8 cellular contexts compared by ENCODE assay signal in the genomic region with DNA sequence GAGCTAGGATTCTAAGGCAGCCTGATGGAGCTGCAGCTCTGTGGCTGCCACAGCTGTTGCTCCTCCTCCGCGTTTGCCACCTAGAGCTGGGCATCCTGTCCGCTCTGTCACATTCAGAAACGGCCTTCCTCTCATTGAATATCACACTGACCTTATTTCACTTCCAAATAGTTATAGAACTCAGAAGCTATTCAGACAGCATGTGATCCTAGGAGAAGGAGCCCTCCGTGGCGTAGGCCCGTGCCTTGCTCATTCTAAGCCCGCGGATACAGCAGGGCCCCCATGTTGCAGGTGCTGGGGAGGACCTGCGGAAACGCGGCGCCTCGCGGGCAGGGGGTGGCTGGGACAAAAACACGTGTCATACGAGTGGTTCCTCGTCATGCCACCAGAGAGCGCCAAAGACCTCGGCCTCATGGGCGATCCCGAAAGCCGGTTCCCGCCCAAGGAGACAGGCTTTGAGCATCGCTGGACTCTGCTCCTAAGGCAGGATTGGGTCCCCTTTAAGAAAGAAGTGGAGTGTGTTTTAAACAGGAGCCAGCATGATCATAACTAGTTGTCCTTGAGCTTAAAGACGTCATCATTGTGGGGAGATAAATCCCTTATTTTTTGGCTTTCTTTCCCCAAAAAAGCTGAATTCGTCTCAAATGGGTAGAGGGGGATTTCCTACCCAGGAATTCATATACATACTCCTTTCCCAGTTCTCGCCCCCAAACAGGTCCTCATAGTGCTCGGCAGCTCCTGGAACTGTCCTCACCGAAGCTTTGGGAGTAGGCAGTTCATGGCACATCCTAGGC. TPM values are rescaled to one million over a fixed set of nuclear protein-coding genes. Genes with fewer than 3 reads are reported as not detected.
DNase-seq lines count a peak whose midpoint lies in the region; ATAC-seq and FAIRE-seq lines count a peak whose summit lies in the region.

No MANE protein-coding gene starts in this region.

- ATAC-seq in GM18499 (IDR thresholded peaks at IDR 0.05; ENCODE audit: insufficient read depth, unreplicated experiment), result peak; percentile 59
- peak; percentile 91 for ATAC-seq in HG02678 (IDR thresholded peaks at IDR 0.05; ENCODE audit: unreplicated experiment)
- ATAC-seq in HG03196 (IDR thresholded peaks at IDR 0.05; ENCODE audit: unreplicated experiment), result no peak

- H3K4me1 ChIP-seq in small intestine (ENCODE audit: control insufficient read depth in 2 of 2, insufficient read depth in 1 of 2, low read depth in 1 of 2, low read length in 1 of 2), result no peaks in the 10 kb centered on the region

- no peaks in the 10 kb centered on the region for H3K9me3 ChIP-seq in small intestine (ENCODE audit: control insufficient read depth, low read depth)

- no peak overlapping the region for H3K27ac ChIP-seq in small intestine (ENCODE audit: low read depth in 1 of 2, low read length in 1 of 2)

- H3K27me3 ChIP-seq in small intestine (ENCODE audit: control insufficient read depth in 2 of 2, insufficient read depth in 2 of 2, low read length in 2 of 2), result no peaks in the 10 kb centered on the region

- peaks cover 0 to 8% of the 10 kb centered on the region in 2 donors for H3K36me3 ChIP-seq in small intestine (ENCODE audit: control insufficient read depth in 2 of 2, insufficient read depth in 2 of 2, low read length in 2 of 2)

- WGBS in small intestine, 3 donors, result 14 to 17% (median 15%) methylated on average over 30 of the region's 30 CpGs

- DNase-seq in NCI-H128 (lab: John Stamatoyannopoulos, UW; ENCODE audit: unreplicated experiment) (peak; percentile 60), T-helper 2 cell (peak; percentile 45 to 88 (median 67)), anterior cingulate cortex (lab: John Stamatoyannopoulos, UW) (peak in 56 of 58 donors; percentile 4 to 83 (median 58)), hippocampal formation (lab: John Stamatoyannopoulos, UW) (peak; percentile 53 to 67), small intestine (peak; percentile 76)

- no peak overlapping the region for H3K4me3 ChIP-seq in small intestine (ENCODE audit: low read depth in 1 of 2, low read length in 2 of 2)

- FAIRE-seq in small intestine (lab: Jason Lieb, UNC), result no peak

RNA-seq across cellular contexts. Expression of a gene that starts 17.9 kb away (rescaled TPM):
- 1 to 10 TPM; 1.9 to 5.7 (median 3.1) TPM for polyA plus RNA-seq in small intestine
